In genomic region chr10:19877466-19878255, GRCh38 we compare ENCODE assay signal across 22 cellular contexts.
"Had no signal": no experiment of that assay in that cellular context is flagged by ENCODE, and none has a peak within 500 bp of the region (broad histone marks: within the 10 kb centered on the region; RNA-seq: fewer than 3 reads in every experiment).

No MANE protein-coding gene starts in this region.

- H3K36me3 ChIP-seq: pancreas, upper lobe of left lung had no signal

- ATAC-seq: body of pancreas; effector memory CD8-positive, alpha-beta T cell; esophagus mucosa; natural killer cell treated with Interleukin-12 subunit alpha and Interleukin-12 subunit beta and Interleukin-15 and Interleukin-18, amount 100 ng/mL, for 72 hours; pancreas; sciatic nerve; SK-N-SH treated with all-trans-retinoic acid at 6 μM for 48 hours; stimulated activated naive B cell treated with anti-CD40 and anti-IgM and Interleukin-4, amounts not matched to agents 10 μg/mL and 1 μg/mL and 100 μg/mL, for 72 hours had no signal

- H3K27ac ChIP-seq: body of pancreas, pancreas, upper lobe of left lung had no signal

- DNase-seq: activated CD4-positive, alpha-beta memory T cell treated with anti-CD3 and anti-CD28 coated beads for 36 hours; activated CD4-positive, alpha-beta T cell treated with anti-CD3 and anti-CD28 coated beads for 48 hours; activated naive CD4-positive, alpha-beta T cell treated with Interleukin-2 at 50 U/mL for 16 hours; activated naive CD8-positive, alpha-beta T cell treated with anti-CD3 and anti-CD28 coated beads for 36 hours; activated T-cell treated with anti-CD3 and anti-CD28 coated beads, Interleukin-2, amount 50 U/mL, for 48 hours; amniotic stem cell; body of pancreas; effector memory CD8-positive, alpha-beta T cell; hippocampal formation; kidney glomerular epithelial cell; pancreas; small intestine; stimulated activated CD4-positive, alpha-beta T cell treated with anti-CD3 and anti-CD28 coated beads, Interleukin-15, amount 100 ng/mL, for 24 hours; stimulated activated CD4-positive, alpha-beta T cell treated with anti-CD3 and anti-CD28 coated beads, Interleukin-2, amount 100 ng/mL, for 48 hours; stimulated activated CD8-positive, alpha-beta memory T cell treated with anti-CD3 and anti-CD28 coated beads, Interleukin-4, amount 100 ng/mL, for 48 hours; stimulated activated naive B cell treated with anti-CD40 and anti-IgM and Interleukin-4, amounts not matched to agents 10 μg/mL and 1 μg/mL and 100 μg/mL, for 72 hours; upper lobe of left lung had no signal

- H3K4me3 ChIP-seq: body of pancreas, lung, pancreas, upper lobe of left lung had no signal

- H3K9me3 ChIP-seq: body of pancreas, pancreas, upper lobe of left lung had no signal

- H3K27me3 ChIP-seq: body of pancreas, upper lobe of left lung had no signal

- H3K4me1 ChIP-seq: body of pancreas, pancreas had no signal
